ENCODE assay signal across 7 cellular contexts in the genomic region with DNA sequence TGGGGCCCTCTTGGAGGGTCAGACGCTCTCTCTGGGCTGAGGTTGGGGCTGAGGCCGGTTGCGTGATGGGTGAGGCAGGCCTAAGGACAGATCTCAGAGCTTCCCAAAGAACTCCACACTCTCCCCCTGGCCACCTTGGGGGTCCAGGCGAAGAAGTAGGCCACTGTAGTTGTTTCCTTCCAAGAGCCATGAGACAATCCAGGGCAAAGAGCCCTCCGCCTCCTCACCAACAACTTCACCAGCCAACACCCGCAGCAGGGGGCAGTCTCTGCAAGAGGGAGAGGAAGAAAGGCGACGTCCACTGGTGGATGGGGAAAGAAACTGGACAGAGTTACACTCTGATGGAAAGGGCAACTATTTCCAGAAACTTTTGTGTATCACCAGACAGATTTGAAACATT. TPM values are rescaled to one million over a fixed set of nuclear protein-coding genes. Genes with fewer than 3 reads are reported as not detected.
DNase-seq lines count a peak whose midpoint lies in the region; ATAC-seq and TF ChIP-seq lines count a peak whose summit lies in the region.
"Had no signal": no experiment of that assay in that cellular context is flagged by ENCODE, and none has a peak within 500 bp of the region (broad histone marks: within the 10 kb centered on the region; RNA-seq: fewer than 3 reads in every experiment).

No MANE protein-coding gene starts in this region.

- peak; percentile 45 for TF ChIP-seq CTCF in left ventricle myocardium inferior (IDR thresholded peaks at IDR 0.05; ENCODE audit: borderline replicate concordance)

- no peak overlapping the region for H3K4me3 ChIP-seq in left ventricle myocardium inferior

- DNase-seq in AG08396 (ENCODE audit: low spot score) (peak; percentile 30), NOMO-1 treated with DMSO at 0.1 percent for 48 hours (lab: John Stamatoyannopoulos, UW; ENCODE audit: unreplicated experiment) (peak; percentile 60), left ventricle myocardium inferior (peak; percentile 49), NCI-H510A treated with DMSO at 0.1 percent for 48 hours (lab: John Stamatoyannopoulos, UW) (no peak)
- DNase-seq: NCI-H2171 had no signal

- no peaks in the 10 kb centered on the region for H3K27me3 ChIP-seq in left ventricle myocardium inferior (ENCODE audit: low read depth)

- H3K36me3 ChIP-seq in left ventricle myocardium inferior = no peaks in the 10 kb centered on the region

- ATAC-seq in GM19324 (IDR thresholded peaks at IDR 0.05; ENCODE audit: low FRiP score, unreplicated experiment) (no peak), HG02571 (IDR thresholded peaks at IDR 0.05; ENCODE audit: unreplicated experiment) (no peak)

- no peak overlapping the region for H3K27ac ChIP-seq in left ventricle myocardium inferior (replicated peaks)

- no peaks in the 10 kb centered on the region for H3K9me3 ChIP-seq in left ventricle myocardium inferior (replicated peaks)

- intact Hi-C loops in left ventricle myocardium inferior (cut with micrococcal nuclease) = loop anchor here (10.0 kb wide), 1 partner anchor 49 kb away; no protein-coding TSS in a partner anchor

- peaks cover 27% of the 10 kb centered on the region for H3K4me1 ChIP-seq in left ventricle myocardium inferior

RNA-seq across cellular contexts. Expression of a gene that starts 10.7 kb away (rescaled TPM):
- 73.1 TPM for total RNA-seq in left ventricle myocardium inferior

RNA-seq across cellular contexts. Expression of a gene that starts 10.9 kb away (rescaled TPM):
- 12.1 TPM for total RNA-seq in left ventricle myocardium inferior

RNA-seq across cellular contexts. Expression of a gene that starts 18.0 kb away (rescaled TPM):
- total RNA-seq in left ventricle myocardium inferior = 28.6 TPM

RNA-seq across cellular contexts. Expression of a gene that starts 27.8 kb away (rescaled TPM):
- total RNA-seq in left ventricle myocardium inferior = 13.1 TPM

RNA-seq across cellular contexts. Expression of a gene that starts 57.7 kb away (rescaled TPM):
- 26.2 TPM for total RNA-seq in left ventricle myocardium inferior
